23 cellular contexts compared by ENCODE assay signal in genomic region chr9:4734150-4734549, GRCh38.
"Had no signal": no experiment of that assay in that cellular context is flagged by ENCODE, and none has a peak within 500 bp of the region (broad histone marks: within the 10 kb centered on the region; RNA-seq: fewer than 3 reads in every experiment).

No MANE protein-coding gene starts in this region.

- H3K4me3 Mint-ChIP-seq: activated B cell treated with CpG ODN at 0.5 μM for 24 hours; activated naive CD4-positive, alpha-beta T cell treated with anti-CD3 and anti-CD28 coated beads, Interleukin-2, amount 10 ng/mL, durations not matched to agents 7 days and 5 days; T-helper 2 cell treated with Interferon-gamma antibody and Interleukin-4, amounts not matched to agents 5 μg/mL and 100 μg/mL, for 36 hours had no signal

- DNase-seq: activated B cell treated with CpG ODN at 0.5 μM for 24 hours; activated CD4-positive, alpha-beta T cell treated with anti-CD3 and anti-CD28 coated beads for 48 hours; activated CD8-positive, alpha-beta memory T cell treated with anti-CD3 and anti-CD28 coated beads, Interleukin-2, amount 50 U/mL, for 4 hours; activated effector memory CD4-positive, alpha-beta T cell treated with Interleukin-2 at 50 U/mL for 16 hours; activated naive CD4-positive, alpha-beta T cell treated with anti-CD3 and anti-CD28 coated beads, Interleukin-2, amount 10 ng/mL, durations not matched to agents 7 days and 5 days; activated T-cell treated with anti-CD3 and anti-CD28 coated beads, Interleukin-2, amount 50 U/mL, for 48 hours; aorta; brain microvascular endothelial cell; central memory CD4-positive, alpha-beta T cell; gastrocnemius medialis; head of caudate nucleus; lower lobe of right lung; psoas muscle; right cardiac atrium; stimulated activated CD4-positive, alpha-beta T cell treated with anti-CD3 and anti-CD28 coated beads, Interleukin-15, amount 100 ng/mL, for 24 hours; stimulated activated CD4-positive, alpha-beta T cell treated with anti-CD3 and anti-CD28 coated beads, Interleukin-2, amount 100 ng/mL, for 48 hours; SW 1271; testis; upper lobe of left lung had no signal

- H3K27ac ChIP-seq: brain microvascular endothelial cell, gastrocnemius medialis, lower lobe of right lung, psoas muscle, skin epidermis, testis, upper lobe of left lung had no signal

- H3K36me3 ChIP-seq: brain microvascular endothelial cell, gastrocnemius medialis, lower lobe of right lung, upper lobe of left lung had no signal

- H3K4me3 ChIP-seq: gastrocnemius medialis, lower lobe of right lung, psoas muscle, skin epidermis, testis, upper lobe of left lung had no signal

- H3K27me3 Mint-ChIP-seq: activated B cell treated with CpG ODN at 0.5 μM for 24 hours; activated naive CD4-positive, alpha-beta T cell treated with anti-CD3 and anti-CD28 coated beads, Interleukin-2, amount 10 ng/mL, durations not matched to agents 7 days and 5 days had no signal

- H3K27me3 ChIP-seq: brain microvascular endothelial cell, gastrocnemius medialis, testis, upper lobe of left lung had no signal

- ATAC-seq: gastrocnemius medialis, lower lobe of right lung, psoas muscle had no signal

- H3K27ac Mint-ChIP-seq: activated B cell treated with CpG ODN at 0.5 μM for 24 hours; activated naive CD4-positive, alpha-beta T cell treated with anti-CD3 and anti-CD28 coated beads, Interleukin-2, amount 10 ng/mL, durations not matched to agents 7 days and 5 days; T-helper 2 cell treated with Interferon-gamma antibody and Interleukin-4, amounts not matched to agents 5 μg/mL and 100 μg/mL, for 36 hours had no signal

- H3K9me3 ChIP-seq: gastrocnemius medialis, lower lobe of right lung, psoas muscle, testis, upper lobe of left lung had no signal

- H3K9me3 Mint-ChIP-seq: activated B cell treated with CpG ODN at 0.5 μM for 24 hours; activated naive CD4-positive, alpha-beta T cell treated with anti-CD3 and anti-CD28 coated beads, Interleukin-2, amount 10 ng/mL, durations not matched to agents 7 days and 5 days; T-helper 2 cell treated with Interferon-gamma antibody and Interleukin-4, amounts not matched to agents 5 μg/mL and 100 μg/mL, for 36 hours had no signal

- FAIRE-seq: colon, keratinocyte had no signal
